1 cellular context compared by ENCODE assay signal in genomic region chr6:26749759-26750126, GRCh38.
TF ChIP-seq lines count a peak whose summit lies in the region.

No MANE protein-coding gene starts in this region.

TF ChIP-seq in H1, 55 proteins besides CTCF, POLR2A, EP300 and RAD21:
- TF ChIP-seq MAFK (IDR thresholded peaks at IDR 0.05; ENCODE audit: low read depth, low read length) (peak; percentile 27; the same call in 1 of the 2 replicates), TBP (IDR thresholded peaks at IDR 0.05; ENCODE audit: low read depth, low read length) (peak; percentile 96)
